ENCODE assay signal across 2 cellular contexts in the genomic region with DNA sequence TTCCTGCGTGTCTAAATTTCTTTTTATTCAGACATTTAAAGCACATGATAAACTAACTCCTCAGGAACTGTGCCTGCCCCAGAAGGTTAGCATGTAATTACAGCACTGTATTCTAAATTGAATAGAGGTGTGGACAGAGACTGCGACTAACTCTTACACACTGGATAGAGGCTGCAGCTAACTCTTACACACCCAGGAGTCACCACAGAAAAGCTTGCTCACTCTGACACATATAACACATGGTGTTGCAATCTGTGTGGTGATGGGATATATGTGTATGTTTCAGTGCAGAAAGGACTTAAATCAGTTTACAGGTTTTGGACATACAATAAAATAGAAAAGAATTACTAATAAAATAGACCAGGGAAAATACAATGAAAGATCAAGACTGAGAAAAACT.
TF ChIP-seq lines count a peak whose summit lies in the region.

No MANE protein-coding gene starts in this region.

TF ChIP-seq in GM12891, 5 proteins besides CTCF, POLR2A, EP300 and RAD21 (continued from another document):
- no peak for TF ChIP-seq PAX5 (IDR thresholded peaks at IDR 0.05; ENCODE audit: insufficient read depth, low read length, severe bottlenecking)
- no peak for TF ChIP-seq POU2F2 (IDR thresholded peaks at IDR 0.05; ENCODE audit: low read depth, low read length)
- no peak for TF ChIP-seq POLR2AphosphoS5 (IDR thresholded peaks at IDR 0.05; ENCODE audit: low read depth, low read length)
TF ChIP-seq in GM12891: peak in this region for 0.

TF ChIP-seq in GM12878, 131 proteins besides CTCF, POLR2A, EP300 and RAD21:
- TF ChIP-seq, protein P1, sequence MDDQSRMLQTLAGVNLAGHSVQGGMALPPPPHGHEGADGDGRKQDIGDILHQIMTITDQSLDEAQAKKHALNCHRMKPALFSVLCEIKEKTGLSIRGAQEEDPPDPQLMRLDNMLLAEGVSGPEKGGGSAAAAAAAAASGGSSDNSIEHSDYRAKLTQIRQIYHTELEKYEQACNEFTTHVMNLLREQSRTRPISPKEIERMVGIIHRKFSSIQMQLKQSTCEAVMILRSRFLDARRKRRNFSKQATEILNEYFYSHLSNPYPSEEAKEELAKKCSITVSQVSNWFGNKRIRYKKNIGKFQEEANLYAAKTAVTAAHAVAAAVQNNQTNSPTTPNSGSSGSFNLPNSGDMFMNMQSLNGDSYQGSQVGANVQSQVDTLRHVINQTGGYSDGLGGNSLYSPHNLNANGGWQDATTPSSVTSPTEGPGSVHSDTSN (IDR thresholded peaks at IDR 0.05; ENCODE audit: insufficient replicate concordance, low read depth, low read length), result peak; percentile 33
- TF ChIP-seq SREBF2 (IDR thresholded peaks at IDR 0.05; ENCODE audit: low read length) (no peak), NFIC (IDR thresholded peaks at IDR 0.05; ENCODE audit: low read depth, low read length) (0 out of 2 replicates have a peak, but pooled peaks have one; percentile 37), BCL3 (IDR thresholded peaks at IDR 0.05; ENCODE audit: borderline replicate concordance, insufficient read depth, low read depth, low read length, poor library complexity, severe bottlenecking) (peak; percentile 95), RUNX3 (IDR thresholded peaks at IDR 0.05; ENCODE audit: low read length) (no peak), TCF3 (IDR thresholded peaks at IDR 0.05; ENCODE audit: borderline replicate concordance, insufficient read depth, low read depth, low read length) (0 out of 2 replicates have a peak, but pooled peaks have one; percentile 22)
TF ChIP-seq in GM12878: peak in this region for 4.
